ENCODE assay signal across 19 cellular contexts in the genomic region with DNA sequence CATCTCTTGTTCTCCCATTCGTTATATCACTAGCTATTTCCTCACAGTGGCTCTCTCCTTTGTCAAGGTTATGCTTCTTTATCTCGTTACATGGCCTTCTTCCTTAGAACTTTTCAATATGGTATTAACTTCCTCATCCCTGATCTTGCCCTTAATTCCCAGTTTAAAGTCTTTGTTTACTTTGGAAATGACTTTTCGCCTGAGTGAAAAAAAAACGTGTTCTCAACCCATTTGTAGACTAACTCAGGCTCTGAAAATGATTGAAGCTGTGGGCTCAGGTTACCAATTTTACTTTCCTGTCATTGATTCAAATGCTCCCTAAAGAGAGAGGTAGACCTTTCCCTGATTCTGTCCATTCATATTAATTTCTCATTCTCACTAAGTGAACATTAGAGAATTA.
DNase-seq lines count a peak whose midpoint lies in the region; ATAC-seq, FAIRE-seq and TF ChIP-seq lines count a peak whose summit lies in the region.
"Had no signal": no experiment of that assay in that cellular context is flagged by ENCODE, and none has a peak within 500 bp of the region (broad histone marks: within the 10 kb centered on the region; RNA-seq: fewer than 3 reads in every experiment).

No MANE protein-coding gene starts in this region.

- peaks cover 5% of the 10 kb centered on the region for H3K36me3 Mint-ChIP-seq in neural crest cell (ENCODE audit: low read depth)

- peak; percentile 60 for ATAC-seq in left lobe of liver
- ATAC-seq in heart right ventricle: no peak
- no peak for ATAC-seq in GM19324 (IDR thresholded peaks at IDR 0.05; ENCODE audit: low FRiP score, unreplicated experiment)
- ATAC-seq: HCT116 had no signal

- H3K27ac ChIP-seq in heart right ventricle (no peak overlapping the region), SJCRH30 (no peak overlapping the region)
- H3K27ac ChIP-seq: BLaER1, GM23248, HL-60 had no signal

- no peak for DNase-seq in GM19239 (ENCODE audit: insufficient read length, low spot score)
- DNase-seq in NCI-H69 (lab: John Stamatoyannopoulos, UW): peak; percentile 31
- no peak for DNase-seq in left lobe of liver (ENCODE audit: low spot score)
- DNase-seq in neural crest cell (ENCODE audit: low read depth, low spot score): no peak
- DNase-seq in heart right ventricle: no peak
- DNase-seq in SJCRH30: no peak
- DNase-seq: 8988T; AML-193; Caco-2; CD8-positive, alpha-beta memory T cell; DND-41; GDM1; GM23248; IMR-90 had no signal

- no peaks in the 10 kb centered on the region for H3K27me3 ChIP-seq in heart right ventricle
- no peaks in the 10 kb centered on the region for H3K27me3 ChIP-seq in SJCRH30
- H3K27me3 ChIP-seq: BLaER1 had no signal

- peaks cover 0 to 26% (median 8%) of the 10 kb centered on the region in 9 donors for H3K4me1 ChIP-seq in heart right ventricle
- H3K4me1 ChIP-seq in SJCRH30: no peaks in the 10 kb centered on the region
- H3K4me1 ChIP-seq: Caco-2 had no signal

- H3K4me1 Mint-ChIP-seq in neural crest cell: peaks cover 6% of the 10 kb centered on the region

- H3K36me3 ChIP-seq in heart right ventricle: no peaks in the 10 kb centered on the region
- H3K36me3 ChIP-seq in SJCRH30: no peaks in the 10 kb centered on the region
- H3K36me3 ChIP-seq: BLaER1 had no signal

- peaks cover 0 to 4% (median 0%) of the 10 kb centered on the region in 11 donors for H3K9me3 ChIP-seq in heart right ventricle
- H3K9me3 ChIP-seq in SJCRH30 (replicated peaks): no peaks in the 10 kb centered on the region

- H3K27me3 Mint-ChIP-seq in neural crest cell (ENCODE audit: low read depth): no peaks in the 10 kb centered on the region
- H3K27me3 Mint-ChIP-seq: CD8-positive, alpha-beta memory T cell had no signal

- no peak overlapping the region for H3K4me3 ChIP-seq in heart right ventricle
- no peak overlapping the region for H3K4me3 ChIP-seq in SJCRH30
- H3K4me3 ChIP-seq: BLaER1, GM23248 had no signal

- TF ChIP-seq CTCF in neural crest cell (conservative IDR thresholded peaks at IDR 0.05): no peak
- TF ChIP-seq CTCF in heart right ventricle (IDR thresholded peaks at IDR 0.05): no peak

- 55% methylated on average over 4 of the region's 4 CpGs for WGBS in heart right ventricle, 2 donors

- FAIRE-seq in GM19239 (lab: Jason Lieb, UNC): peak; percentile 52
- FAIRE-seq: H54 had no signal

- H3K9me3 Mint-ChIP-seq in neural crest cell: peaks cover 2% of the 10 kb centered on the region

- H3K4me3 Mint-ChIP-seq in neural crest cell: no peak overlapping the region
- H3K4me3 Mint-ChIP-seq: CD8-positive, alpha-beta memory T cell had no signal

- intact Hi-C loops in heart right ventricle (cut with DNase I): no loop called here

- H3K27ac Mint-ChIP-seq in neural crest cell (ENCODE audit: unreplicated experiment): peak overlapping the region; percentile 10
- H3K27ac Mint-ChIP-seq: CD8-positive, alpha-beta memory T cell had no signal
